8 cellular contexts compared by ENCODE assay signal in genomic region chr12:3727877-3728632, GRCh38. TPM values are rescaled to one million over a fixed set of nuclear protein-coding genes. Genes with fewer than 3 reads are reported as not detected.
DNase-seq lines count a peak whose midpoint lies in the region; ATAC-seq, FAIRE-seq and TF ChIP-seq lines count a peak whose summit lies in the region.

No MANE protein-coding gene starts in this region.

- peak overlapping the region; percentile 82 for H3K4me3 Mint-ChIP-seq in activated CD4-positive, alpha-beta T cell treated with anti-CD3 and anti-CD28 coated beads, Interleukin-2, amount 10 ng/mL, durations not matched to agents 24 days and 14 days
- no peak overlapping the region for H3K4me3 Mint-ChIP-seq in memory B cell

- H3K4me1 Mint-ChIP-seq in activated CD4-positive, alpha-beta T cell treated with anti-CD3 and anti-CD28 coated beads, Interleukin-2, amount 10 ng/mL, durations not matched to agents 24 days and 14 days = peaks cover 35% of the 10 kb centered on the region
- H3K4me1 Mint-ChIP-seq in memory B cell = peaks cover 10% of the 10 kb centered on the region

- FAIRE-seq in H54 (lab: Jason Lieb, UNC) = no peak

- DNase-seq in AG04450 (ENCODE audit: low read depth, low spot score) = peak; percentile 15
- DNase-seq in activated CD4-positive, alpha-beta T cell treated with anti-CD3 and anti-CD28 coated beads, Interleukin-2, amount 10 ng/mL, durations not matched to agents 24 days and 14 days = peak; percentile 88
- DNase-seq in memory B cell (ENCODE audit: low spot score in 2 of 2) = no peak
- DNase-seq in H54 (ENCODE audit: insufficient read length, low spot score) = no peak
- DNase-seq in activated CD4-positive, CD25-positive, alpha-beta regulatory T cell treated with anti-CD3 and anti-CD28 coated beads, Interleukin-2, amount 50 U/mL, for 72 hours = no peak
- DNase-seq in cerebellar nuclear complex (lab: John Stamatoyannopoulos, UW) = no peak

- no peak for TF ChIP-seq CTCF in AG04450 (IDR thresholded peaks at IDR 0.05; ENCODE audit: low read depth, low read length)

- H3K27me3 Mint-ChIP-seq in activated CD4-positive, alpha-beta T cell treated with anti-CD3 and anti-CD28 coated beads, Interleukin-2, amount 10 ng/mL, durations not matched to agents 24 days and 14 days = no peaks in the 10 kb centered on the region
- no peaks in the 10 kb centered on the region for H3K27me3 Mint-ChIP-seq in memory B cell

- peak; percentile 73 for ATAC-seq in GM18909 (IDR thresholded peaks at IDR 0.05; ENCODE audit: poor library complexity, unreplicated experiment)
- ATAC-seq in HG03378 (IDR thresholded peaks at IDR 0.05; ENCODE audit: unreplicated experiment) = peak; percentile 79
- peak; percentile 47 for ATAC-seq in memory B cell (ENCODE audit: low read depth)

- no peak overlapping the region for H3K4me3 ChIP-seq in AG04450 (ENCODE audit: low read depth, low read length)

- peaks cover 14% of the 10 kb centered on the region for H3K9me3 Mint-ChIP-seq in activated CD4-positive, alpha-beta T cell treated with anti-CD3 and anti-CD28 coated beads, Interleukin-2, amount 10 ng/mL, durations not matched to agents 24 days and 14 days
- H3K9me3 Mint-ChIP-seq in memory B cell = no peaks in the 10 kb centered on the region

- peaks cover 11% of the 10 kb centered on the region for H3K27me3 ChIP-seq in AG04450 (ENCODE audit: control insufficient read depth, insufficient read depth, low read length)

- no peak for TF ChIP-seq POLR2A in H54 (IDR thresholded peaks at IDR 0.05; ENCODE audit: low read depth, low read length)

- intact Hi-C loops in activated CD4-positive, alpha-beta T cell treated with anti-CD3 and anti-CD28 coated beads, Interleukin-2, amount 10 ng/mL, durations not matched to agents 24 days and 14 days (cut with micrococcal nuclease) = loop anchor here (1.0 to 5.0 kb wide), 3 partner anchors 16 to 144 kb away; partner anchors contain the start of gene PARP11

- POLR2A ChIA-PET in AG04450 (lab: Yijun Ruan, JAX) = no interaction called here

- no peak overlapping the region for H3K27ac ChIP-seq in AG04450 (ENCODE audit: low read depth, low read length)

- H3K9me3 ChIP-seq in AG04450 (ENCODE audit: control insufficient read depth, insufficient read depth, low read length) = no peaks in the 10 kb centered on the region

- H3K36me3 Mint-ChIP-seq in activated CD4-positive, alpha-beta T cell treated with anti-CD3 and anti-CD28 coated beads, Interleukin-2, amount 10 ng/mL, durations not matched to agents 24 days and 14 days (ENCODE audit: low read depth) = peaks cover 75% of the 10 kb centered on the region
- H3K36me3 Mint-ChIP-seq in memory B cell = peaks cover 42% of the 10 kb centered on the region

- CTCF ChIA-PET in AG04450 (lab: Charles Lee) = no interaction called here

- peak overlapping the region; percentile 93 for H3K27ac Mint-ChIP-seq in activated CD4-positive, alpha-beta T cell treated with anti-CD3 and anti-CD28 coated beads, Interleukin-2, amount 10 ng/mL, durations not matched to agents 24 days and 14 days
- no peak overlapping the region for H3K27ac Mint-ChIP-seq in memory B cell

RNA-seq across cellular contexts. Expression of gene CRACR2A, which starts 24.9 kb away (rescaled TPM):
- polyA plus RNA-seq in AG04450 (2011; rRNA removed) = 1.1 TPM in 2 replicates
- polyA minus RNA-seq in AG04450 (2011; rRNA and poly(A)+ RNA removed) = 0.74 and 0.83 TPM in 2 replicates
- total RNA-seq in activated CD4-positive, alpha-beta T cell treated with anti-CD3 and anti-CD28 coated beads, Interleukin-2, amount 10 ng/mL, durations not matched to agents 24 days and 14 days = 26.6 and 27.0 TPM in 2 replicates

Comparison
In these comparisons a context has a peak if more than half of its experiments do, and no peak if none do; other contexts are left out.
1. DNase-seq: peak in AG04450 (single experiment) and activated CD4-positive, alpha-beta T cell treated with anti-CD3 and anti-CD28 coated beads, Interleukin-2, amount 10 ng/mL, durations not matched to agents 24 days and 14 days (single experiment); none in memory B cell (0 of 2), H54 (single experiment), activated CD4-positive, CD25-positive, alpha-beta regulatory T cell treated with anti-CD3 and anti-CD28 coated beads, Interleukin-2, amount 50 U/mL, for 72 hours (single experiment) and cerebellar nuclear complex (0 of 2).
2. Peak in every context shown above with its lines, with median percentiles within 50 percentile points of each other: ATAC-seq.